ENCODE assay signal across 1 cellular context in the genomic region with DNA sequence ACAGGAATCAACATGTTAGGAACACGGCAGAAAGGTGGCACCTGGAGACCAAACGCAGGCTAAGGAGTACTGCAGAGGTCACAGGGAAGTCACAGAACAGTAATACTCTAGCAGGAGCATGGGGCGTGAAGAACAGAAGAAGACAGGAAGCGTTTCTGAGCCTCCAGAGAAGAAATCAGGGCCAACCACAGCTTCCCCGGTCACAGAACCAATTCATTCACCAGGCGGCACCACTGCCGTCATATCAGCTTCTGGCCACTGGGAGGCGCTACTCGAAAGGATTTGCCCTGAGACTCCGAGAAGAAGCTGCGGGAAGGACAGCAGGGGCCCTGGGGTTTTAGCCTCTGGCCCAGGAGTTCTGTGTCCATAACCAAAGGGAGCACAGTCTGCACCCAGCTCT.
TF ChIP-seq lines count a peak whose summit lies in the region.

No MANE protein-coding gene starts in this region.

TF ChIP-seq in HCT116, 20 proteins besides CTCF, POLR2A, EP300 and RAD21 (continued from another document):
- TF ChIP-seq MAX (IDR thresholded peaks at IDR 0.05): no peak
- TF ChIP-seq SRF (IDR thresholded peaks at IDR 0.05; ENCODE audit: low read depth): no peak
